ENCODE assay signal across 9 cellular contexts in genomic region chr3:193744048-193744821, GRCh38.
A peak's percentile ranks its signal among the peaks of the same experiment; 100 is the strongest.
DNase-seq lines count a peak whose midpoint lies in the region; ATAC-seq and TF ChIP-seq lines count a peak whose summit lies in the region.
"Had no signal": no experiment of that assay in that cellular context is flagged by ENCODE, and none has a peak within 500 bp of the region (broad histone marks: within the 10 kb centered on the region; RNA-seq: fewer than 3 reads in every experiment).

No MANE protein-coding gene starts in this region.

- H3K4me1 Mint-ChIP-seq in progenitor cell of endocrine pancreas (ENCODE audit: low read depth), result peaks cover 40% of the 10 kb centered on the region

- intact Hi-C loops in left ventricle myocardium inferior (cut with micrococcal nuclease), result no loop called here

- no peak for TF ChIP-seq CTCF in choroid plexus epithelial cell (conservative IDR thresholded peaks at IDR 0.05; ENCODE audit: low read depth, low read length)
- no peak for TF ChIP-seq CTCF in progenitor cell of endocrine pancreas (IDR thresholded peaks at IDR 0.05; ENCODE audit: unreplicated experiment)
- TF ChIP-seq CTCF in left ventricle myocardium inferior (IDR thresholded peaks at IDR 0.05; ENCODE audit: borderline replicate concordance), result no peak

- in situ Hi-C loops in KBM-7 (cut with MboI; ENCODE audit: low pct_unique_long_range_greater_than_20kb, low sequenced_read_pairs), result no loop called here

- H3K27ac Mint-ChIP-seq in progenitor cell of endocrine pancreas, result peak overlapping the region; percentile 97

- H3K4me3 Mint-ChIP-seq in progenitor cell of endocrine pancreas (ENCODE audit: low read depth), result peak overlapping the region; percentile 55

- H3K4me3 ChIP-seq in choroid plexus epithelial cell (ENCODE audit: low read depth, low read length) (no peak overlapping the region), left ventricle myocardium inferior (no peak overlapping the region)

- no peaks in the 10 kb centered on the region for H3K27me3 ChIP-seq in left ventricle myocardium inferior (ENCODE audit: low read depth)

- no peaks in the 10 kb centered on the region for H3K36me3 Mint-ChIP-seq in progenitor cell of endocrine pancreas (ENCODE audit: insufficient read depth)

- H3K36me3 ChIP-seq in left ventricle myocardium inferior, result no peaks in the 10 kb centered on the region

- H3K9me3 Mint-ChIP-seq in progenitor cell of endocrine pancreas (ENCODE audit: low read depth), result peaks cover 4% of the 10 kb centered on the region

- peak; percentile 99 for DNase-seq in NCI-H2081 treated with DMSO at 0.1 percent for 48 hours (lab: John Stamatoyannopoulos, UW)
- DNase-seq in choroid plexus epithelial cell (ENCODE audit: low read depth), result peak; percentile 29
- no peak for DNase-seq in progenitor cell of endocrine pancreas (ENCODE audit: low spot score, unreplicated experiment)
- no peak for DNase-seq in activated CD8-positive, alpha-beta memory T cell treated with anti-CD3 and anti-CD28 coated beads for 24 hours
- DNase-seq in KBM-7, result no peak
- no peak for DNase-seq in left ventricle myocardium inferior
- DNase-seq: activated CD4-positive, alpha-beta T cell treated with anti-CD3 and anti-CD28 coated beads, Interleukin-2, amount 50 U/mL, for 48 hours had no signal

- H3K4me1 ChIP-seq in left ventricle myocardium inferior, result peaks cover 9% of the 10 kb centered on the region

- H3K27ac ChIP-seq in left ventricle myocardium inferior (replicated peaks), result no peak overlapping the region

- no peaks in the 10 kb centered on the region for H3K27me3 Mint-ChIP-seq in progenitor cell of endocrine pancreas

- ATAC-seq in GM21528 (IDR thresholded peaks at IDR 0.05; ENCODE audit: low FRiP score, unreplicated experiment) (peak; percentile 20), HG03045 (IDR thresholded peaks at IDR 0.05; ENCODE audit: unreplicated experiment) (no peak)

- H3K9me3 ChIP-seq in left ventricle myocardium inferior (replicated peaks), result no peaks in the 10 kb centered on the region

Comparison
In these comparisons a context has a peak if more than half of its experiments do, and no peak if none do; other contexts are left out.
1. DNase-seq: peak in NCI-H2081 treated with DMSO at 0.1 percent for 48 hours (single experiment) and choroid plexus epithelial cell (single experiment); none in progenitor cell of endocrine pancreas (single experiment), activated CD8-positive, alpha-beta memory T cell treated with anti-CD3 and anti-CD28 coated beads for 24 hours (single experiment), KBM-7 (single experiment) and left ventricle myocardium inferior (single experiment).